Comparison of ENCODE assay signal across 12 cellular contexts in genomic region chr11:97683733-97684132, GRCh38.
DNase-seq lines count a peak whose midpoint lies in the region; ATAC-seq, FAIRE-seq and TF ChIP-seq lines count a peak whose summit lies in the region.
"Had no signal": no experiment of that assay in that cellular context is flagged by ENCODE, and none has a peak within 500 bp of the region (broad histone marks: within the 10 kb centered on the region; RNA-seq: fewer than 3 reads in every experiment).

No MANE protein-coding gene starts in this region.

- no peaks in the 10 kb centered on the region for H3K27me3 ChIP-seq in PC-9 (ENCODE audit: insufficient read depth, low read depth)
- H3K27me3 ChIP-seq in foreskin keratinocyte = no peaks in the 10 kb centered on the region
- H3K27me3 ChIP-seq in ascending aorta = no peaks in the 10 kb centered on the region
- no peaks in the 10 kb centered on the region for H3K27me3 ChIP-seq in small intestine (ENCODE audit: control insufficient read depth in 2 of 2, insufficient read depth in 2 of 2, low read length in 2 of 2)
- H3K27me3 ChIP-seq: ovary had no signal

- no peak for FAIRE-seq in small intestine (lab: Jason Lieb, UNC)

- intact Hi-C loops in PC-9 (cut with micrococcal nuclease; ENCODE audit: unreplicated experiment) (no loop called here), ascending aorta (cut with DNase I) (no loop called here)

- ATAC-seq in HG02642 (IDR thresholded peaks at IDR 0.05; ENCODE audit: poor library complexity, unreplicated experiment) (peak; percentile 53), foreskin keratinocyte (peak; percentile 63)

- DNase-seq in DMS53 treated with DMSO at 0.1 percent for 48 hours (lab: John Stamatoyannopoulos, UW; ENCODE audit: unreplicated experiment) (peak; percentile 19), PC-9 (peak; percentile 24 to 64), foreskin keratinocyte (peak; percentile 3 to 50), NCI-H1048 (lab: John Stamatoyannopoulos, UW) (no peak), ascending aorta (ENCODE audit: low spot score in 2 of 2) (no peak), small intestine (no peak), NCI-H345 (lab: John Stamatoyannopoulos, UW) (no peak)
- DNase-seq: cerebellar nuclear complex; NCI-H1105 treated with DMSO at 0.1 percent for 48 hours; ovary; stimulated activated CD4-positive, alpha-beta T cell treated with anti-CD3 and anti-CD28 coated beads, Interleukin-4, amount 100 ng/mL, for 24 hours had no signal

- no peaks in the 10 kb centered on the region for H3K4me1 ChIP-seq in PC-9 (replicated peaks; ENCODE audit: insufficient read depth)
- H3K4me1 ChIP-seq in foreskin keratinocyte = no peaks in the 10 kb centered on the region
- H3K4me1 ChIP-seq in ascending aorta = no peaks in the 10 kb centered on the region
- H3K4me1 ChIP-seq in small intestine (ENCODE audit: control insufficient read depth in 2 of 2, insufficient read depth in 1 of 2, low read depth in 1 of 2, low read length in 1 of 2) = no peaks in the 10 kb centered on the region

- BruUV-seq in PC-9 (replicated peaks; lab: Mats Ljungman, UMichigan) = no TSS peak

- H3K4me3 ChIP-seq in PC-9 (no peak overlapping the region), ascending aorta (no peak overlapping the region), small intestine (ENCODE audit: low read depth in 1 of 2, low read length in 2 of 2) (no peak overlapping the region)
- H3K4me3 ChIP-seq: ovary had no signal

- WGBS in small intestine, 3 donors = 70 to 78% (median 75%) methylated on average over 2 of the region's 2 CpGs

- H3K9me3 ChIP-seq in PC-9 (ENCODE audit: insufficient read depth, low read depth) (0 out of 2 replicates have a peak, but pooled peaks cover 3% of the 10 kb centered on the region), ascending aorta (peaks cover 0 to 3% of the 10 kb centered on the region in 2 donors), small intestine (ENCODE audit: control insufficient read depth, low read depth) (peaks cover 2% of the 10 kb centered on the region)
- H3K9me3 ChIP-seq: ovary had no signal

- no peaks in the 10 kb centered on the region for H3F3A ChIP-seq in PC-9 (ENCODE audit: insufficient read depth, low read depth)

- POLR2A ChIA-PET in PC-9 (lab: Charles Lee; ENCODE audit: unreplicated experiment) = no interaction called here

- H3K79me2 ChIP-seq in PC-9 (ENCODE audit: low read depth) = no peaks in the 10 kb centered on the region

- TF ChIP-seq CTCF in PC-9 (conservative IDR thresholded peaks at IDR 0.05) = no peak
- no peak for TF ChIP-seq CTCF in foreskin keratinocyte (conservative IDR thresholded peaks at IDR 0.05)
- no peak for TF ChIP-seq CTCF in ascending aorta (IDR thresholded peaks at IDR 0.05)

- no peak overlapping the region for H2AFZ ChIP-seq in PC-9

- peaks cover 5% of the 10 kb centered on the region; the same call in 1 of the 2 replicates for H3K9me2 ChIP-seq in PC-9 (ENCODE audit: insufficient read depth)

- CTCF ChIA-PET in PC-9 (lab: Charles Lee) = no interaction called here

- H3K36me3 ChIP-seq in PC-9 (ENCODE audit: low read depth) (no peaks in the 10 kb centered on the region), ascending aorta (no peaks in the 10 kb centered on the region), small intestine (ENCODE audit: control insufficient read depth in 2 of 2, insufficient read depth in 2 of 2, low read length in 2 of 2) (no peaks in the 10 kb centered on the region)
- H3K36me3 ChIP-seq: ovary had no signal

- H3K27ac ChIP-seq in PC-9 (no peak overlapping the region), foreskin keratinocyte (no peak overlapping the region), ascending aorta (no peak overlapping the region), small intestine (ENCODE audit: low read depth in 1 of 2, low read length in 1 of 2) (no peak overlapping the region)
- H3K27ac ChIP-seq: ovary had no signal

- H3K4me2 ChIP-seq in PC-9 = no peak overlapping the region

- H4K20me1 ChIP-seq in PC-9 (ENCODE audit: insufficient read depth) = no peaks in the 10 kb centered on the region

Comparison
In these comparisons a context has a peak if more than half of its experiments do, and no peak if none do; other contexts are left out.
1. DNase-seq: peak in DMS53 treated with DMSO at 0.1 percent for 48 hours (single experiment), PC-9 (2 of 2) and foreskin keratinocyte (2 of 2); none in NCI-H1048 (single experiment), ascending aorta (0 of 2), small intestine (single experiment) and NCI-H345 (single experiment).